In genomic region chr11:61698173-61698965, GRCh38 we compare ENCODE assay signal across 11 cellular contexts. TPM values are rescaled to one million over a fixed set of nuclear protein-coding genes. Genes with fewer than 3 reads are reported as not detected.
DNase-seq lines count a peak whose midpoint lies in the region; ATAC-seq and TF ChIP-seq lines count a peak whose summit lies in the region.
"Had no signal": no experiment of that assay in that cellular context is flagged by ENCODE, and none has a peak within 500 bp of the region (broad histone marks: within the 10 kb centered on the region; RNA-seq: fewer than 3 reads in every experiment).

No MANE protein-coding gene starts in this region.

- no peak overlapping the region for H3K4me3 ChIP-seq in breast epithelium
- H3K4me3 ChIP-seq in mammary epithelial cell (replicated peaks in 1 of 3; ENCODE audit: insufficient read depth in 1 of 3, low read depth in 2 of 3, low read length in 3 of 3): no peak overlapping the region
- H3K4me3 ChIP-seq in Peyer's patch: no peak overlapping the region
- H3K4me3 ChIP-seq in tibial nerve: no peak overlapping the region
- H3K4me3 ChIP-seq: SJCRH30 had no signal

- no TSS peak for BruUV-seq in mammary epithelial cell (replicated peaks; lab: Mats Ljungman, UMichigan)

- H3K27ac ChIP-seq in breast epithelium: peak overlapping the region; percentile 80 to 100
- no peak overlapping the region for H3K27ac ChIP-seq in mammary epithelial cell (ENCODE audit: insufficient read depth, low read depth, low read length)
- peak overlapping the region in 3 of 4 donors; percentile 55 to 85 (median 82) for H3K27ac ChIP-seq in Peyer's patch
- H3K27ac ChIP-seq in tibial nerve: peak overlapping the region; percentile 65 to 90 (median 74)
- H3K27ac ChIP-seq: SJCRH30 had no signal

- 98% methylated on average over 8 of the region's 11 CpGs for WGBS in mammary epithelial cell (ENCODE audit: low coverage, missing lambda C conversion rate)
- WGBS in tibial nerve, 2 donors: 64 to 66% methylated on average over 10 to 11 of the region's 11 CpGs

- no peak overlapping the region for H3K4me2 ChIP-seq in mammary epithelial cell (ENCODE audit: insufficient read depth, low read depth, low read length)

- no peak overlapping the region for H3K9ac ChIP-seq in mammary epithelial cell (ENCODE audit: insufficient read depth, low read length)

- dilution Hi-C loops in mammary epithelial cell (cut with HindIII; ENCODE audit: low sequenced_read_pairs): loop anchor here (5.0 kb wide), 1 partner anchor 101 kb away; no protein-coding TSS in a partner anchor

- no peaks in the 10 kb centered on the region for H3K9me3 ChIP-seq in breast epithelium
- no peaks in the 10 kb centered on the region for H3K9me3 ChIP-seq in mammary epithelial cell (replicated peaks; ENCODE audit: insufficient read depth, low read length)
- H3K9me3 ChIP-seq in Peyer's patch: no peaks in the 10 kb centered on the region
- H3K9me3 ChIP-seq in tibial nerve: no peaks in the 10 kb centered on the region
- H3K9me3 ChIP-seq: SJCRH30 had no signal

- in situ Hi-C loops in mammary epithelial cell (cut with MboI; ENCODE audit: low sequenced_read_pairs in 2 of 2): no loop called here

- DNase-seq in breast epithelium (ENCODE audit: low spot score in 2 of 2) (no peak), mammary epithelial cell (no peak), Peyer's patch (no peak), left ventricle myocardium superior (peak; percentile 53), tibial nerve (ENCODE audit: low spot score in 2 of 2) (no peak), NCI-H2029 treated with DMSO at 0.1 percent for 48 hours (lab: John Stamatoyannopoulos, UW) (no peak)
- DNase-seq: activated T-cell treated with anti-CD3 and anti-CD28 coated beads, Interleukin-2, amount 50 U/mL, for 1 hour; HFFc6; SJCRH30 had no signal

- intact Hi-C loops in breast epithelium (cut with DNase I; ENCODE audit: low total_unique reads) (no loop called here), mammary epithelial cell (cut with micrococcal nuclease) (no loop called here), left ventricle myocardium superior (cut with micrococcal nuclease) (no loop called here)

- CTCF ChIA-PET in mammary epithelial cell (lab: Charles Lee; ENCODE audit: low non-redundant PET): interaction anchor here (0.6 to 0.7 kb wide), 2 partner anchors 35 to 253 kb away, joined by 3 to 4 read pairs; no protein-coding TSS in a partner anchor

- ATAC-seq in left ventricle myocardium superior (no peak), GM21526 (IDR thresholded peaks at IDR 0.05; ENCODE audit: low FRiP score, unreplicated experiment) (no peak), GM18870 (IDR thresholded peaks at IDR 0.05; ENCODE audit: unreplicated experiment) (no peak)

- H2AFZ ChIP-seq in mammary epithelial cell (ENCODE audit: low read depth, low read length): no peak overlapping the region

- no peaks in the 10 kb centered on the region for H3K36me3 ChIP-seq in breast epithelium
- no peaks in the 10 kb centered on the region for H3K36me3 ChIP-seq in mammary epithelial cell (ENCODE audit: insufficient read depth, low read length)
- no peaks in the 10 kb centered on the region for H3K36me3 ChIP-seq in Peyer's patch
- H3K36me3 ChIP-seq in tibial nerve: no peaks in the 10 kb centered on the region
- H3K36me3 ChIP-seq: SJCRH30 had no signal

- TF ChIP-seq POLR2A in breast epithelium (IDR thresholded peaks at IDR 0.05) (no peak), Peyer's patch (IDR thresholded peaks at IDR 0.05) (no peak), tibial nerve (IDR thresholded peaks at IDR 0.05) (no peak)

- H3K27me3 ChIP-seq in breast epithelium (no peaks in the 10 kb centered on the region), mammary epithelial cell (ENCODE audit: insufficient read depth, low read length) (no peaks in the 10 kb centered on the region), Peyer's patch (no peaks in the 10 kb centered on the region), tibial nerve (no peaks in the 10 kb centered on the region)
- H3K27me3 ChIP-seq: SJCRH30 had no signal

- no peak for TF ChIP-seq EP300 in tibial nerve (IDR thresholded peaks at IDR 0.05)

- TF ChIP-seq CTCF in breast epithelium (IDR thresholded peaks at IDR 0.05): no peak
- TF ChIP-seq CTCF in mammary epithelial cell (conservative IDR thresholded peaks at IDR 0.05 in 1 of 2, IDR thresholded peaks at IDR 0.05 in 1 of 2; ENCODE audit: extremely low read depth in 1 of 2, insufficient read depth in 1 of 2, low read depth in 1 of 2, low read length in 2 of 2): no peak
- TF ChIP-seq CTCF in Peyer's patch (IDR thresholded peaks at IDR 0.05): no peak
- no peak for TF ChIP-seq CTCF in tibial nerve (IDR thresholded peaks at IDR 0.05)

- H3K79me2 ChIP-seq in mammary epithelial cell (ENCODE audit: insufficient read depth, low read length): no peaks in the 10 kb centered on the region

- H3K4me1 ChIP-seq in breast epithelium: peaks cover 18 to 74% of the 10 kb centered on the region in 2 donors
- peaks cover 65% of the 10 kb centered on the region for H3K4me1 ChIP-seq in mammary epithelial cell (ENCODE audit: insufficient read depth, low read length)
- H3K4me1 ChIP-seq in Peyer's patch: peaks cover 0 to 76% (median 33%) of the 10 kb centered on the region in 4 donors
- H3K4me1 ChIP-seq in tibial nerve: peaks cover 0 to 82% (median 66%) of the 10 kb centered on the region in 4 donors
- H3K4me1 ChIP-seq: SJCRH30 had no signal

- H4K20me1 ChIP-seq in mammary epithelial cell (ENCODE audit: insufficient read depth, low read length): no peaks in the 10 kb centered on the region

RNA-seq across cellular contexts. Expression of gene DAGLA, which starts 18.2 kb away (rescaled TPM):
- 1 to 10 TPM; 2.4 to 4.5 (median 3.3) TPM for total RNA-seq in breast epithelium
- under 1 TPM; 0.33 to 0.67 TPM for total RNA-seq in mammary epithelial cell
- polyA plus RNA-seq in mammary epithelial cell: 0.08 TPM
- not detected for polyA minus RNA-seq in mammary epithelial cell
- total RNA-seq in Peyer's patch: 10 to 100 TPM in 2 of 4 donors, 1 to 10 TPM in 2; 5.8 to 18.9 (median 10.2) TPM
- 5.5 TPM for total RNA-seq in left ventricle myocardium superior
- 1 to 10 TPM; 1.1 to 5.4 (median 3.0) TPM for total RNA-seq in tibial nerve

RNA-seq across cellular contexts. Expression of gene MYRF, which starts 54.1 kb away (rescaled TPM):
- total RNA-seq in breast epithelium (1 to 10 TPM in 1 of 3 donors, under 1 TPM in 2; 0.32 to 6.9 (median 0.66) TPM), mammary epithelial cell (under 1 TPM; under 0.01 to 0.26 TPM), Peyer's patch (10 to 100 TPM; 18.2 to 80.9 (median 49.9) TPM), left ventricle myocardium superior (2.1 TPM), tibial nerve (1 to 10 TPM; 1.0 to 7.5 (median 2.1) TPM)
- polyA plus RNA-seq in mammary epithelial cell: 0.16 TPM
- polyA minus RNA-seq in mammary epithelial cell: not detected
